ENCODE assay signal across 9 cellular contexts in the genomic region with DNA sequence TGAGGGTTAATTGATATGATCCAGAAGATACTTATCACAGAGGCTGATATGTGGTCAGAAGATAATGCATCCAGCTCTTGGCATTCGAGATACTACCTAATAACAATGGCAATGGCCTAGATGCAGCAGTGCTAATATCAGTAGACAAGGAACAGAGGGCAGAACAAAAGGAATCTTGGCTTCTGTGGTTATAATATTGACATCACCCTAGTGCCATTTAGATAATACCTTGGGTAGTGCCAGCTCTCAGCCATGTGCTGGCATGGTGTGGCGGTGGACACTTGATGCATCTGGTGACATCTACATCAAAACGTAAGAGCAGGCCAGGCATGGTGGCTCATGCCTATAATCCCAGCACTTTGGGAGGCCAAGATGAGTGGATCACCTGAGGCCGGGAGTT.
"Had no signal": no experiment of that assay in that cellular context is flagged by ENCODE, and none has a peak within 500 bp of the region (broad histone marks: within the 10 kb centered on the region; RNA-seq: fewer than 3 reads in every experiment).

No MANE protein-coding gene starts in this region.

- H3K9me3 Mint-ChIP-seq: GM23338, H9 had no signal

- H3K4me3 Mint-ChIP-seq: GM23338, H9, HFFc6 had no signal

- H3K27ac ChIP-seq: GM23248 had no signal

- ATAC-seq: GM23338, HCT116 had no signal

- DNase-seq: GM23248, GOT3, H7, H9, HCEC 1CT, HFFc6 had no signal

- H3K27ac Mint-ChIP-seq: HFFc6 had no signal

- H3K4me3 ChIP-seq: GM23248, GM23338, HAP-1 had no signal
